ENCODE assay signal across 19 cellular contexts in the genomic region with DNA sequence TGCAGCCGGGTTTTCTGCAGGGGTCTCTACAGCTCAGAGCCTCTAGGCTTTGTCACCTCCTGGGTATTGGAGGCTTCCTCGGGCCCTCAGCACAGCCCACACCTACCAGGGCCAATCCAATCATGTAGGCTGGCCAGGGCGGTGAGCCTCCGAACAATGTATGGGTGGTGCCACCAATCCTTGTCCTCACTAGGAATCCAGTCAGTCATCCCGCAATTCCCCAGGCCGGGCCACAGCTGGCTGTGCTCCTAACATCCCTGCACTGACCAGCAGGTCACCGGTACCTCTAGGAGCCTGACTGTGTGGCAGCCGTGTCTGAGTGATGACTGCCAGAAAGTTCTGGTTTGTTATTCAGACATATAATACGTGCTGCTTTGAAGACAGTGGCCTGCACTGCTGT.
DNase-seq lines count a peak whose midpoint lies in the region; ATAC-seq and TF ChIP-seq lines count a peak whose summit lies in the region.
"Had no signal": no experiment of that assay in that cellular context is flagged by ENCODE, and none has a peak within 500 bp of the region (broad histone marks: within the 10 kb centered on the region; RNA-seq: fewer than 3 reads in every experiment).

No MANE protein-coding gene starts in this region.

- peaks cover 0 to 2% of the 10 kb centered on the region in 2 experiments for H3K36me3 ChIP-seq in mesenchymal stem cell (ENCODE audit: control insufficient read depth in 1 of 2, insufficient read depth in 2 of 2, low read depth in 1 of 2, low read length in 2 of 2)
- no peaks in the 10 kb centered on the region for H3K36me3 ChIP-seq in smooth muscle cell (ENCODE audit: low read depth)

- H3K4me3 ChIP-seq in mesenchymal stem cell (ENCODE audit: insufficient read depth in 1 of 2, low read depth in 1 of 2, low read length in 2 of 2) (no peak overlapping the region), smooth muscle cell (no peak overlapping the region)

- intact Hi-C loops in left cardiac atrium (cut with DNase I), result no loop called here
- intact Hi-C loops in cardiac septum (cut with DNase I), result loop anchor here (5.0 kb wide), 1 partner anchor 224 kb away; no protein-coding TSS in a partner anchor

- H3K4me2 ChIP-seq in mesenchymal stem cell (ENCODE audit: low read length, poor library complexity, severe bottlenecking) (no peak overlapping the region), smooth muscle cell (no peak overlapping the region)

- H2BK5ac ChIP-seq in mesenchymal stem cell (ENCODE audit: low read depth, low read length, poor library complexity, severe bottlenecking), result no peak overlapping the region

- H3K9ac ChIP-seq in mesenchymal stem cell (ENCODE audit: low read length) (no peak overlapping the region), smooth muscle cell (ENCODE audit: low read depth) (no peak overlapping the region)

- peak overlapping the region; percentile 18 to 42 for H3K18ac ChIP-seq in mesenchymal stem cell (ENCODE audit: low read depth in 1 of 2, low read length in 2 of 2)

- H3K23ac ChIP-seq in mesenchymal stem cell (ENCODE audit: low read length in 2 of 2), result peak overlapping the region in 1 of 2 experiments; percentile 65

- H4K8ac ChIP-seq in mesenchymal stem cell (ENCODE audit: low read length), result peak overlapping the region; percentile 75

- peaks cover 13% of the 10 kb centered on the region for H3K4me1 ChIP-seq in mesenchymal stem cell (ENCODE audit: control insufficient read depth, insufficient read depth, low read depth, low read length)
- no peaks in the 10 kb centered on the region for H3K4me1 ChIP-seq in smooth muscle cell (ENCODE audit: low read depth)

- H3K14ac ChIP-seq in mesenchymal stem cell (ENCODE audit: low read length in 2 of 2), result peak overlapping the region in 1 of 2 experiments; percentile 45

- peaks cover 0 to 8% of the 10 kb centered on the region in 2 experiments for H3K27me3 ChIP-seq in mesenchymal stem cell (ENCODE audit: control insufficient read depth in 1 of 2, insufficient read depth in 1 of 2, low read length in 2 of 2)
- H3K27me3 ChIP-seq in smooth muscle cell (ENCODE audit: low read depth), result no peaks in the 10 kb centered on the region

- peaks cover 53% of the 10 kb centered on the region for H3K79me1 ChIP-seq in mesenchymal stem cell (replicated peaks; ENCODE audit: low read length, poor library complexity, severe bottlenecking)

- H3K9me3 ChIP-seq in mesenchymal stem cell (ENCODE audit: control insufficient read depth, low read length), result no peaks in the 10 kb centered on the region
- H3K9me3 ChIP-seq in smooth muscle cell (replicated peaks; ENCODE audit: low read depth), result no peaks in the 10 kb centered on the region

- TF ChIP-seq CTCF in smooth muscle cell (IDR thresholded peaks at IDR 0.05; ENCODE audit: borderline replicate concordance, insufficient read depth, poor library complexity, severe bottlenecking), result no peak

- peaks cover 39% of the 10 kb centered on the region for H3K79me2 ChIP-seq in smooth muscle cell (ENCODE audit: low read depth)

- no peak for ATAC-seq in left cardiac atrium
- ATAC-seq: SK-N-SH treated with all-trans-retinoic acid at 6 μM for 48 hours had no signal

- no peak overlapping the region for H2AK5ac ChIP-seq in mesenchymal stem cell (ENCODE audit: low read length, severe bottlenecking)

- 83% methylated on average over 9 of the region's 9 CpGs for WGBS in mesenchymal stem cell
- WGBS in smooth muscle cell (ENCODE audit: low lambda C conversion rate), result 85% methylated on average over 9 of the region's 9 CpGs

- no peak overlapping the region for H4K91ac ChIP-seq in mesenchymal stem cell (ENCODE audit: low read length)

- peak; percentile 9 for DNase-seq in left cardiac atrium
- no peak for DNase-seq in cardiac septum (ENCODE audit: low spot score)
- DNase-seq in mesenchymal stem cell, result no peak
- DNase-seq in smooth muscle cell (lab: John Stamatoyannopoulos, UW; ENCODE audit: unreplicated experiment), result no peak
- DNase-seq in DMS153 (lab: John Stamatoyannopoulos, UW), result no peak
- DNase-seq in NCI-H774 (lab: John Stamatoyannopoulos, UW), result no peak
- DNase-seq in inferior parietal cortex (ENCODE audit: extremely low spot score), result no peak
- DNase-seq: AML-193; EL; GF-D8; MM.1S; NCI-H1048; NCI-H1436; NCI-H187 treated with DMSO at 0.1 percent for 48 hours; NCI-H2107; NK-92 treated with Interleukin-12 subunit alpha and Interleukin-12 subunit beta, amount 100 ng/mL, for 24 hours; SIG-M5 had no signal

- no peaks in the 10 kb centered on the region for H3F3A ChIP-seq in smooth muscle cell (ENCODE audit: low read depth)

- peaks cover 85% of the 10 kb centered on the region for H4K20me1 ChIP-seq in smooth muscle cell (ENCODE audit: low read depth)

- H2BK15ac ChIP-seq in mesenchymal stem cell (ENCODE audit: low read depth, poor library complexity, severe bottlenecking), result peak overlapping the region; percentile 12

- H2AFZ ChIP-seq in mesenchymal stem cell (ENCODE audit: low read depth, low read length), result no peak overlapping the region
- H2AFZ ChIP-seq in smooth muscle cell (ENCODE audit: low read depth), result no peak overlapping the region

- H3K27ac ChIP-seq in mesenchymal stem cell (ENCODE audit: low read length, poor library complexity, severe bottlenecking) (no peak overlapping the region), smooth muscle cell (ENCODE audit: low read depth) (peak overlapping the region; percentile 78)
- H3K27ac ChIP-seq: RWPE1 had no signal

- H2BK120ac ChIP-seq in mesenchymal stem cell (ENCODE audit: low read depth, low read length), result no peak overlapping the region

- peak overlapping the region; percentile 17 to 59 for H2BK12ac ChIP-seq in mesenchymal stem cell (ENCODE audit: low read length in 2 of 2)

- peak overlapping the region; percentile 17 to 46 for H3K4ac ChIP-seq in mesenchymal stem cell (ENCODE audit: low read depth in 1 of 2, low read length in 2 of 2)
